1 cellular context compared by ENCODE assay signal in the genomic region with DNA sequence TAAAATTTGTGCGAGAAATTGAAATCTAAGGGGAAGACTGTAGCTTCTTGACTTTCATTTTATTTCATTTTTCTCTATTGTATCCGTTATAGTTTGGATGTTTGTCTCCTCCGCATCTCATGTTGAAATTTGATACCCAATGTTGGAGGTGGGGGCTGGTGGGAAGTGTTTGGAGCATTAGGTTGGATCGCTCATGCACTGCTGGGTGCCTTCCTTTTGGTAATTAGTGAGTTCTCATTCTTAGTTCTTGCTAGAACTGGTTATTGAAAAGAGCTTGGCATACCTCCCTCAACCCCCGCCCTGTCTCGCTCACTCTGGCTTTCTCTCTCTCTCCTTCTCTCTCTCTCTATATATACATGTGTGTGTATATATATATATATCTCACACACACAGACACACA.
TF ChIP-seq lines count a peak whose summit lies in the region.

No MANE protein-coding gene starts in this region.

TF ChIP-seq in H1, 55 proteins besides CTCF, POLR2A, EP300 and RAD21 (continued from another document):
- TF ChIP-seq POLR2AphosphoS5 (IDR thresholded peaks at IDR 0.05; ENCODE audit: low read depth, low read length) = no peak
- TF ChIP-seq SP1 (IDR thresholded peaks at IDR 0.05; ENCODE audit: low read depth, low read length) = peak; percentile 20; the same call in 1 of the 2 replicates
- TF ChIP-seq RFX5 (IDR thresholded peaks at IDR 0.05; ENCODE audit: borderline replicate concordance, low read depth, low read length) = no peak
- peak; percentile 30; the same call in 1 of the 2 replicates for TF ChIP-seq JUND (IDR thresholded peaks at IDR 0.05; ENCODE audit: low read length)
- TF ChIP-seq, protein P1, sequence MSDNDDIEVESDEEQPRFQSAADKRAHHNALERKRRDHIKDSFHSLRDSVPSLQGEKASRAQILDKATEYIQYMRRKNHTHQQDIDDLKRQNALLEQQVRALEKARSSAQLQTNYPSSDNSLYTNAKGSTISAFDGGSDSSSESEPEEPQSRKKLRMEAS (IDR thresholded peaks at IDR 0.05) = no peak
- TF ChIP-seq TEAD4 (IDR thresholded peaks at IDR 0.05; ENCODE audit: low read depth, low read length) = peak; percentile 57; the same call in 1 of the 2 replicates
- TF ChIP-seq SIX5 (IDR thresholded peaks at IDR 0.05; ENCODE audit: low read depth, low read length) = peak; percentile 32; the same call in 1 of the 2 replicates
- TF ChIP-seq, protein P2, sequence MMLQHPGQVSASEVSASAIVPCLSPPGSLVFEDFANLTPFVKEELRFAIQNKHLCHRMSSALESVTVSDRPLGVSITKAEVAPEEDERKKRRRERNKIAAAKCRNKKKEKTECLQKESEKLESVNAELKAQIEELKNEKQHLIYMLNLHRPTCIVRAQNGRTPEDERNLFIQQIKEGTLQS (IDR thresholded peaks at IDR 0.05; ENCODE audit: insufficient read depth, low read depth, low read length) = no peak
- no peak for TF ChIP-seq JUN (IDR thresholded peaks at IDR 0.05; ENCODE audit: low read depth, low read length)
- TF ChIP-seq SAP30 (IDR thresholded peaks at IDR 0.05; ENCODE audit: insufficient read depth, insufficient replicate concordance, low read length) = no peak
- TF ChIP-seq SRF (IDR thresholded peaks at IDR 0.05; ENCODE audit: low read depth, low read length) = no peak
- TF ChIP-seq RXRA (IDR thresholded peaks at IDR 0.05; ENCODE audit: insufficient read depth, low read depth, low read length) = no peak
- TF ChIP-seq EZH2 (IDR thresholded peaks at IDR 0.05; ENCODE audit: low read depth, low read length, severe bottlenecking) = no peak
- TF ChIP-seq BRCA1 (IDR thresholded peaks at IDR 0.05; ENCODE audit: low read depth, low read length) = no peak
TF ChIP-seq in H1: peak in this region for 5.
